Comparison of ENCODE assay signal across 29 cellular contexts in genomic region chr7:159065852-159066480, GRCh38.
A peak's percentile ranks its signal among the peaks of the same experiment; 100 is the strongest.
DNase-seq lines count a peak whose midpoint lies in the region; ATAC-seq and TF ChIP-seq lines count a peak whose summit lies in the region.
"Had no signal": no experiment of that assay in that cellular context is flagged by ENCODE, and none has a peak within 500 bp of the region (broad histone marks: within the 10 kb centered on the region; RNA-seq: fewer than 3 reads in every experiment).

No MANE protein-coding gene starts in this region.

- no peak for ATAC-seq in activated CD8-positive, alpha-beta memory T cell treated with anti-CD3 and anti-CD28 coated beads, Interleukin-2, amount 10 ng/mL, durations not matched to agents 7 days and 5 days
- ATAC-seq: GM23338, HCT116 had no signal

- no peaks in the 10 kb centered on the region for H3K9me3 Mint-ChIP-seq in activated CD8-positive, alpha-beta memory T cell treated with anti-CD3 and anti-CD28 coated beads, Interleukin-2, amount 10 ng/mL, durations not matched to agents 7 days and 5 days (ENCODE audit: low read depth)
- H3K9me3 Mint-ChIP-seq: CD8-positive, alpha-beta memory T cell had no signal

- H3K27me3 Mint-ChIP-seq in activated CD8-positive, alpha-beta memory T cell treated with anti-CD3 and anti-CD28 coated beads, Interleukin-2, amount 10 ng/mL, durations not matched to agents 7 days and 5 days = no peaks in the 10 kb centered on the region

- H3K36me3 ChIP-seq in MM.1S (replicated peaks; ENCODE audit: insufficient read depth, low read length) = no peaks in the 10 kb centered on the region
- H3K36me3 ChIP-seq in vagina = no peaks in the 10 kb centered on the region
- H3K36me3 ChIP-seq in colonic mucosa = no peaks in the 10 kb centered on the region
- H3K36me3 ChIP-seq: BE2C had no signal

- CTCF ChIA-PET in activated CD8-positive, alpha-beta memory T cell treated with anti-CD3 and anti-CD28 coated beads, Interleukin-2, amount 10 ng/mL, durations not matched to agents 7 days and 5 days (lab: Charles Lee) = no interaction called here

- no peak overlapping the region for H3K27ac Mint-ChIP-seq in activated CD8-positive, alpha-beta memory T cell treated with anti-CD3 and anti-CD28 coated beads, Interleukin-2, amount 10 ng/mL, durations not matched to agents 7 days and 5 days
- H3K27ac Mint-ChIP-seq: CD14-positive monocyte; CD8-positive, alpha-beta memory T cell; GM23338 had no signal

- H3K4me3 ChIP-seq in MM.1S (ENCODE audit: low read length) (no peak overlapping the region), vagina (no peak overlapping the region), colonic mucosa (no peak overlapping the region)
- H3K4me3 ChIP-seq: GM23338, PC-9, SK-N-MC had no signal

- no peaks in the 10 kb centered on the region for H3K79me2 ChIP-seq in MM.1S (ENCODE audit: low read length)

- 0 out of 2 replicates have a peak overlapping the region, but pooled peaks have one; percentile 1 for H2AFZ ChIP-seq in MM.1S (ENCODE audit: low read length)
- H2AFZ ChIP-seq: GM23338, PC-9 had no signal

- H3K4me3 Mint-ChIP-seq in activated CD8-positive, alpha-beta memory T cell treated with anti-CD3 and anti-CD28 coated beads, Interleukin-2, amount 10 ng/mL, durations not matched to agents 7 days and 5 days = no peak overlapping the region
- H3K4me3 Mint-ChIP-seq: CD14-positive monocyte, GM23338 had no signal

- no peaks in the 10 kb centered on the region for H3K9me2 ChIP-seq in MM.1S (replicated peaks; ENCODE audit: insufficient read depth, low read length)

- H3K27ac ChIP-seq in MM.1S (ENCODE audit: low read length) (no peak overlapping the region), vagina (no peak overlapping the region), colonic mucosa (no peak overlapping the region)
- H3K27ac ChIP-seq: PC-9, SK-N-MC had no signal

- intact Hi-C loops in vagina (cut with DNase I) (no loop called here), colonic mucosa (cut with DNase I) (no loop called here)

- H3K9ac ChIP-seq in MM.1S (ENCODE audit: low read length) (no peak overlapping the region), colonic mucosa (ENCODE audit: low read depth in 2 of 2, low read length in 2 of 2) (no peak overlapping the region)

- H3K4me1 ChIP-seq in MM.1S (ENCODE audit: low read length) = no peaks in the 10 kb centered on the region
- peaks cover 22% of the 10 kb centered on the region for H3K4me1 ChIP-seq in vagina
- no peaks in the 10 kb centered on the region for H3K4me1 ChIP-seq in colonic mucosa
- H3K4me1 ChIP-seq: BE2C had no signal

- no peak for TF ChIP-seq POLR2A in vagina (IDR thresholded peaks at IDR 0.05)

- H3K9me3 ChIP-seq in MM.1S (replicated peaks; ENCODE audit: insufficient read depth, low read length) (no peaks in the 10 kb centered on the region), vagina (no peaks in the 10 kb centered on the region), colonic mucosa (no peaks in the 10 kb centered on the region)
- H3K9me3 ChIP-seq: BE2C had no signal

- no peaks in the 10 kb centered on the region for H3K27me3 ChIP-seq in MM.1S (replicated peaks; ENCODE audit: insufficient read depth, low read length)
- H3K27me3 ChIP-seq in vagina = no peaks in the 10 kb centered on the region
- no peaks in the 10 kb centered on the region for H3K27me3 ChIP-seq in colonic mucosa
- H3K27me3 ChIP-seq: BE2C had no signal

- H3K4me1 Mint-ChIP-seq in activated CD8-positive, alpha-beta memory T cell treated with anti-CD3 and anti-CD28 coated beads, Interleukin-2, amount 10 ng/mL, durations not matched to agents 7 days and 5 days = peaks cover 21% of the 10 kb centered on the region
- H3K4me1 Mint-ChIP-seq: GM23338 had no signal

- no peaks in the 10 kb centered on the region for H3K36me3 Mint-ChIP-seq in activated CD8-positive, alpha-beta memory T cell treated with anti-CD3 and anti-CD28 coated beads, Interleukin-2, amount 10 ng/mL, durations not matched to agents 7 days and 5 days
- H3K36me3 Mint-ChIP-seq: CD14-positive monocyte; CD8-positive, alpha-beta memory T cell had no signal

- H3K4me2 ChIP-seq in MM.1S (ENCODE audit: low read depth, low read length) = peak overlapping the region; percentile 21
- H3K4me2 ChIP-seq: GM23338, PC-9 had no signal

- peak; percentile 28 for DNase-seq in activated CD8-positive, alpha-beta memory T cell treated with anti-CD3 and anti-CD28 coated beads, Interleukin-2, amount 50 U/mL, for 48 hours
- no peak for DNase-seq in activated CD8-positive, alpha-beta memory T cell treated with anti-CD3 and anti-CD28 coated beads, Interleukin-2, amount 10 ng/mL, durations not matched to agents 7 days and 5 days
- DNase-seq in MM.1S (peak; percentile 33), mesenteric fat pad (ENCODE audit: low spot score) (peak; percentile 57), vagina (ENCODE audit: extremely low spot score in 2 of 2) (peak; percentile 60 to 94), colonic mucosa (no peak), SHP77 treated with DMSO at 0.1 percent for 48 hours (lab: John Stamatoyannopoulos, UW) (no peak)
- DNase-seq: 8988T; ACHN; BE2C; CD8-positive, alpha-beta memory T cell; DMS 273 treated with DMSO at 0.1 percent for 48 hours; DMS79; GF-D8; IMR-90; KG1; NCI-H1092 treated with DMSO at 0.1 percent for 48 hours; NCI-H1436; NCI-H187 treated with DMSO at 0.1 percent for 48 hours; NCI-H446 treated with DMSO at 0.1 percent for 48 hours; NCI-H526; NCI-H82; NK-92 treated with Interleukin-12 subunit alpha and Interleukin-12 subunit beta, amount 100 ng/mL, for 24 hours; PC-9; SHP77 had no signal

- TF ChIP-seq CTCF in MM.1S (IDR thresholded peaks at IDR 0.05; ENCODE audit: low read length) (no peak), vagina (IDR thresholded peaks at IDR 0.05) (no peak), colonic mucosa (IDR thresholded peaks at IDR 0.05) (no peak)

- no peaks in the 10 kb centered on the region for H3F3A ChIP-seq in MM.1S (ENCODE audit: insufficient read depth, low read length)

- H4K20me1 ChIP-seq in MM.1S (ENCODE audit: insufficient read depth, low read length) = no peaks in the 10 kb centered on the region

Comparison
In these comparisons a context has a peak if more than half of its experiments do, and no peak if none do; other contexts are left out.
1. DNase-seq: peak in activated CD8-positive, alpha-beta memory T cell treated with anti-CD3 and anti-CD28 coated beads, Interleukin-2, amount 50 U/mL, for 48 hours (single experiment), MM.1S (single experiment), mesenteric fat pad (single experiment) and vagina (2 of 2); none in activated CD8-positive, alpha-beta memory T cell treated with anti-CD3 and anti-CD28 coated beads, Interleukin-2, amount 10 ng/mL, durations not matched to agents 7 days and 5 days (single experiment), colonic mucosa (single experiment) and SHP77 treated with DMSO at 0.1 percent for 48 hours (single experiment).